Comparison of ENCODE assay signal across 28 cellular contexts in genomic region chr10:76302491-76302890, GRCh38.
DNase-seq lines count a peak whose midpoint lies in the region; ATAC-seq and TF ChIP-seq lines count a peak whose summit lies in the region.
"Had no signal": no experiment of that assay in that cellular context is flagged by ENCODE, and none has a peak within 500 bp of the region (broad histone marks: within the 10 kb centered on the region; RNA-seq: fewer than 3 reads in every experiment).

No MANE protein-coding gene starts in this region.

- no peak overlapping the region for H3K4me3 ChIP-seq in cardiac muscle cell
- H3K4me3 ChIP-seq in mesodermal cell (ENCODE audit: extremely low read depth, insufficient read depth, low read length, poor library complexity, severe bottlenecking) = no peak overlapping the region
- H3K4me3 ChIP-seq: colonic mucosa, heart right ventricle, lung had no signal

- peak overlapping the region; percentile 22 for H3K27ac Mint-ChIP-seq in type B pancreatic cell
- H3K27ac Mint-ChIP-seq: activated CD8-positive, alpha-beta T cell treated with anti-CD3 and anti-CD28 coated beads for 36 hours; activated T-helper 1 cell treated with anti-CD3 and anti-CD28 coated beads, Interleukin-12 subunit alpha, Interleukin-12 subunit beta, Interleukin-2, Interleukin-4 antibody, amounts not matched to agents 30 ng/mL and 10 ng/mL and 1 ng/mL, durations not matched to agents 14 hours and 24 hours and 36 hours; H9; IgD-negative memory B cell had no signal

- H3K36me3 Mint-ChIP-seq in type B pancreatic cell = no peaks in the 10 kb centered on the region
- H3K36me3 Mint-ChIP-seq: IgD-negative memory B cell had no signal

- no peaks in the 10 kb centered on the region for H3K36me3 ChIP-seq in cardiac muscle cell
- no peaks in the 10 kb centered on the region for H3K36me3 ChIP-seq in mesodermal cell (ENCODE audit: control insufficient read depth, insufficient read depth, low read length)
- H3K36me3 ChIP-seq: colonic mucosa, heart right ventricle had no signal

- TF ChIP-seq CTCF in cardiac muscle cell (IDR thresholded peaks at IDR 0.05; ENCODE audit: low read depth, low read length) = no peak
- TF ChIP-seq CTCF in type B pancreatic cell (conservative IDR thresholded peaks at IDR 0.05) = no peak

- no peak for ATAC-seq in HG03342 (IDR thresholded peaks at IDR 0.05; ENCODE audit: unreplicated experiment)
- no peak for ATAC-seq in HG03378 (IDR thresholded peaks at IDR 0.05; ENCODE audit: unreplicated experiment)
- ATAC-seq: activated CD8-positive, alpha-beta T cell treated with anti-CD3 and anti-CD28 coated beads for 36 hours had no signal

- peaks cover 28% of the 10 kb centered on the region for H3K4me1 ChIP-seq in cardiac muscle cell (ENCODE audit: low read depth)
- H3K4me1 ChIP-seq in mesodermal cell (ENCODE audit: control insufficient read depth, insufficient read depth, low read length, poor library complexity, severe bottlenecking) = peaks cover 28% of the 10 kb centered on the region
- H3K4me1 ChIP-seq: colonic mucosa, parathyroid adenoma had no signal

- H3K27ac ChIP-seq in cardiac muscle cell (peak overlapping the region; percentile 86), mesodermal cell (ENCODE audit: low read depth, low read length, severe bottlenecking) (peak overlapping the region; percentile 57)
- H3K27ac ChIP-seq: colonic mucosa, heart right ventricle, parathyroid adenoma had no signal

- no peaks in the 10 kb centered on the region for H3K9me3 ChIP-seq in cardiac muscle cell (ENCODE audit: low read depth)
- no peaks in the 10 kb centered on the region for H3K9me3 ChIP-seq in mesodermal cell (ENCODE audit: control insufficient read depth, low read length)
- H3K9me3 ChIP-seq: colonic mucosa, heart right ventricle had no signal

- peak in 1 of 2 donors; percentile 28 for DNase-seq in cardiac muscle cell (ENCODE audit: low read depth in 1 of 2, low spot score in 1 of 2)
- no peak for DNase-seq in cardiac septum (ENCODE audit: low spot score)
- DNase-seq in fibroblast of peridontal ligament (ENCODE audit: extremely low read depth) = peak; percentile 46
- DNase-seq in type B pancreatic cell (ENCODE audit: extremely low spot score, unreplicated experiment) = no peak
- no peak for DNase-seq in activated effector memory CD4-positive, alpha-beta T cell treated with anti-CD3 and anti-CD28 coated beads, Interleukin-2, amount 50 U/mL, for 16 hours
- DNase-seq: activated CD8-positive, alpha-beta memory T cell treated with anti-CD3 and anti-CD28 coated beads, Interleukin-2, amount 50 U/mL, for 48 hours; activated CD8-positive, alpha-beta T cell treated with anti-CD3 and anti-CD28 coated beads for 36 hours; activated naive CD4-positive, alpha-beta T cell treated with anti-CD3 and anti-CD28 coated beads, Interleukin-2, amount 50 U/mL, for 16 hours; amniotic stem cell; colonic mucosa; effector CD8-positive, alpha-beta T cell; foreskin melanocyte; H9; heart right ventricle; MV-4-11; NCI-H1436; NCI-H2107; right cardiac atrium; SIG-M5; stimulated activated CD4-positive, alpha-beta T cell treated with anti-CD3 and anti-CD28 coated beads, Interleukin-1b, Interleukin-23, amount 100 ng/mL, for 48 hours; stimulated activated naive CD4-positive, alpha-beta T cell treated with Interleukin-2 at 50 U/mL for 16 hours had no signal

- no peaks in the 10 kb centered on the region for H3K27me3 ChIP-seq in cardiac muscle cell
- H3K27me3 ChIP-seq: colonic mucosa, heart right ventricle had no signal

- H3K27me3 Mint-ChIP-seq in type B pancreatic cell = peaks cover 30% of the 10 kb centered on the region
- H3K27me3 Mint-ChIP-seq: activated CD8-positive, alpha-beta T cell treated with anti-CD3 and anti-CD28 coated beads for 36 hours; IgD-negative memory B cell had no signal

- intact Hi-C loops in cardiac septum (cut with DNase I) = loop anchor here (5.0 to 10.0 kb wide), 3 partner anchors 245 to 905 kb away; no protein-coding TSS in a partner anchor

- H3K4me1 Mint-ChIP-seq in type B pancreatic cell (ENCODE audit: unreplicated experiment) = peaks cover 60% of the 10 kb centered on the region
- H3K4me1 Mint-ChIP-seq: IgD-negative memory B cell had no signal

- peaks cover 6% of the 10 kb centered on the region for H3K9me3 Mint-ChIP-seq in type B pancreatic cell
- H3K9me3 Mint-ChIP-seq: activated CD8-positive, alpha-beta T cell treated with anti-CD3 and anti-CD28 coated beads for 36 hours; activated T-helper 1 cell treated with anti-CD3 and anti-CD28 coated beads, Interleukin-12 subunit alpha, Interleukin-12 subunit beta, Interleukin-2, Interleukin-4 antibody, amounts not matched to agents 30 ng/mL and 10 ng/mL and 1 ng/mL, durations not matched to agents 14 hours and 24 hours and 36 hours; H9 had no signal

- peak overlapping the region; percentile 46 for H3K4me3 Mint-ChIP-seq in type B pancreatic cell
- H3K4me3 Mint-ChIP-seq: activated CD8-positive, alpha-beta T cell treated with anti-CD3 and anti-CD28 coated beads for 36 hours; activated T-helper 1 cell treated with anti-CD3 and anti-CD28 coated beads, Interleukin-12 subunit alpha, Interleukin-12 subunit beta, Interleukin-2, Interleukin-4 antibody, amounts not matched to agents 30 ng/mL and 10 ng/mL and 1 ng/mL, durations not matched to agents 14 hours and 24 hours and 36 hours; H9; IgD-negative memory B cell had no signal

- 71 to 100% methylated on average over 1 of the region's 1 CpG for WGBS in mesodermal cell (ENCODE audit: insufficient coverage in 2 of 2), 2 experiments
